ENCODE assay signal across 8 cellular contexts in genomic region chr11:101914737-101915426, GRCh38. TPM values are rescaled to one million over a fixed set of nuclear protein-coding genes. Genes with fewer than 3 reads are reported as not detected.
DNase-seq lines count a peak whose midpoint lies in the region; ATAC-seq and TF ChIP-seq lines count a peak whose summit lies in the region.

TSS of gene CEP126 (plus strand) at chr11:101915010. CDS start at chr11:101915285, 275 bp downstream.

- H3K4me3 Mint-ChIP-seq in WTC11 (peak within 1 kb of the TSS; percentile 93), immature natural killer cell (peak within 1 kb of the TSS; percentile 89 to 97 (median 94))

- ATAC-seq in HG03064 (IDR thresholded peaks at IDR 0.05; ENCODE audit: low read depth, unreplicated experiment) (peak; percentile 99), WTC11 (peak; percentile 93)

- POLR2A ChIA-PET in WTC11 (lab: Charles Lee) = interaction anchor here (0.6 to 0.9 kb wide), 2 partner anchors 194 to 698 kb away, joined by 3 to 4 read pairs; no protein-coding TSS in a partner anchor

- H3K27ac Mint-ChIP-seq in WTC11 (peak within 1 kb of the TSS; percentile 76), immature natural killer cell (peak within 1 kb of the TSS; percentile 91 to 98 (median 96))

- H3K36me3 Mint-ChIP-seq in WTC11 (no peaks in the 10 kb centered on the region), immature natural killer cell (no peaks in the 10 kb centered on the region)

- H3K27me3 Mint-ChIP-seq in WTC11 (ENCODE audit: low read depth) (no peaks in the 10 kb centered on the region; the same call in 1 of the 2 replicates), immature natural killer cell (ENCODE audit: low read depth in 3 of 3) (peaks cover 5 to 6% (median 6%) of the 10 kb centered on the region in 3 donors)

- H3K9me3 Mint-ChIP-seq in WTC11 = no peaks in the 10 kb centered on the region
- no peaks in the 10 kb centered on the region for H3K9me3 Mint-ChIP-seq in immature natural killer cell

- CTCF ChIA-PET in WTC11 (lab: Charles Lee) = interaction anchor here (0.7 to 1.6 kb wide), 13 partner anchors 15 to 698 kb away, joined by 3 to 16 read pairs (median 4); no protein-coding TSS in a partner anchor

- TF ChIP-seq CTCF in WTC11 (IDR thresholded peaks at IDR 0.05) (no peak), cardiac fibroblast (IDR thresholded peaks at IDR 0.05; ENCODE audit: low read depth, low read length) (peak; percentile 59)

- H3K4me3 ChIP-seq in cardiac fibroblast (replicated peaks in 1 of 2; ENCODE audit: low read depth in 2 of 2, low read length in 2 of 2) = peak within 1 kb of the TSS; percentile 77 to 81

- H3K4me1 Mint-ChIP-seq in WTC11 = peaks cover 36% of the 10 kb centered on the region
- peaks cover 48 to 55% of the 10 kb centered on the region in 2 donors for H3K4me1 Mint-ChIP-seq in immature natural killer cell

- DNase-seq in SIG-M5 treated with dmso at 0.1 percent for 504 hours (lab: John Stamatoyannopoulos, UW; ENCODE audit: unreplicated experiment) = peak; percentile 69
- no peak for DNase-seq in SIG-M5 (lab: John Stamatoyannopoulos, UW)
- peak; percentile 90 for DNase-seq in NCI-H2107 treated with DMSO at 0.1 percent for 48 hours (lab: John Stamatoyannopoulos, UW; ENCODE audit: unreplicated experiment)
- DNase-seq in WTC11 (ENCODE audit: low spot score) = peak; percentile 97
- peak; percentile 98 for DNase-seq in cardiac fibroblast (ENCODE audit: low read depth in 2 of 2)
- DNase-seq in immature natural killer cell = peak; percentile 94 to 95 (median 94)
- DNase-seq in smooth muscle cell of the brain vasculature (ENCODE audit: low read depth, low spot score) = peak; percentile 90

TF ChIP-seq in WTC11, 78 proteins besides CTCF, POLR2A, EP300 and RAD21 (continues in another document):
- TF ChIP-seq, protein P1, sequence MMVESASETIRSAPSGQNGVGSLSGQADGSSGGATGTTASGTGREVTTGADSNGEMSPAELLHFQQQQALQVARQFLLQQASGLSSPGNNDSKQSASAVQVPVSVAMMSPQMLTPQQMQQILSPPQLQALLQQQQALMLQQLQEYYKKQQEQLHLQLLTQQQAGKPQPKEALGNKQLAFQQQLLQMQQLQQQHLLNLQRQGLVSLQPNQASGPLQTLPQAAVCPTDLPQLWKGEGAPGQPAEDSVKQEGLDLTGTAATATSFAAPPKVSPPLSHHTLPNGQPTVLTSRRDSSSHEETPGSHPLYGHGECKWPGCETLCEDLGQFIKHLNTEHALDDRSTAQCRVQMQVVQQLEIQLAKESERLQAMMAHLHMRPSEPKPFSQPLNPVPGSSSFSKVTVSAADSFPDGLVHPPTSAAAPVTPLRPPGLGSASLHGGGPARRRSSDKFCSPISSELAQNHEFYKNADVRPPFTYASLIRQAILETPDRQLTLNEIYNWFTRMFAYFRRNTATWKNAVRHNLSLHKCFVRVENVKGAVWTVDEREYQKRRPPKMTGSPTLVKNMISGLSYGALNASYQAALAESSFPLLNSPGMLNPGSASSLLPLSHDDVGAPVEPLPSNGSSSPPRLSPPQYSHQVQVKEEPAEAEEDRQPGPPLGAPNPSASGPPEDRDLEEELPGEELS (CRISPR knock-in tag; IDR thresholded peaks at IDR 0.05) = peak; percentile 74
- TF ChIP-seq ZNF317 (CRISPR knock-in tag; IDR thresholded peaks at IDR 0.05; ENCODE audit: borderline replicate concordance, low read depth) = no peak
- peak; percentile 66; the same call in 1 of the 2 replicates for TF ChIP-seq SP1 (CRISPR knock-in tag; conservative IDR thresholded peaks at IDR 0.05)
- no peak; the same call in 1 of the 2 replicates for TF ChIP-seq MYBL2 (CRISPR knock-in tag; IDR thresholded peaks at IDR 0.05)
- TF ChIP-seq, protein P2, sequence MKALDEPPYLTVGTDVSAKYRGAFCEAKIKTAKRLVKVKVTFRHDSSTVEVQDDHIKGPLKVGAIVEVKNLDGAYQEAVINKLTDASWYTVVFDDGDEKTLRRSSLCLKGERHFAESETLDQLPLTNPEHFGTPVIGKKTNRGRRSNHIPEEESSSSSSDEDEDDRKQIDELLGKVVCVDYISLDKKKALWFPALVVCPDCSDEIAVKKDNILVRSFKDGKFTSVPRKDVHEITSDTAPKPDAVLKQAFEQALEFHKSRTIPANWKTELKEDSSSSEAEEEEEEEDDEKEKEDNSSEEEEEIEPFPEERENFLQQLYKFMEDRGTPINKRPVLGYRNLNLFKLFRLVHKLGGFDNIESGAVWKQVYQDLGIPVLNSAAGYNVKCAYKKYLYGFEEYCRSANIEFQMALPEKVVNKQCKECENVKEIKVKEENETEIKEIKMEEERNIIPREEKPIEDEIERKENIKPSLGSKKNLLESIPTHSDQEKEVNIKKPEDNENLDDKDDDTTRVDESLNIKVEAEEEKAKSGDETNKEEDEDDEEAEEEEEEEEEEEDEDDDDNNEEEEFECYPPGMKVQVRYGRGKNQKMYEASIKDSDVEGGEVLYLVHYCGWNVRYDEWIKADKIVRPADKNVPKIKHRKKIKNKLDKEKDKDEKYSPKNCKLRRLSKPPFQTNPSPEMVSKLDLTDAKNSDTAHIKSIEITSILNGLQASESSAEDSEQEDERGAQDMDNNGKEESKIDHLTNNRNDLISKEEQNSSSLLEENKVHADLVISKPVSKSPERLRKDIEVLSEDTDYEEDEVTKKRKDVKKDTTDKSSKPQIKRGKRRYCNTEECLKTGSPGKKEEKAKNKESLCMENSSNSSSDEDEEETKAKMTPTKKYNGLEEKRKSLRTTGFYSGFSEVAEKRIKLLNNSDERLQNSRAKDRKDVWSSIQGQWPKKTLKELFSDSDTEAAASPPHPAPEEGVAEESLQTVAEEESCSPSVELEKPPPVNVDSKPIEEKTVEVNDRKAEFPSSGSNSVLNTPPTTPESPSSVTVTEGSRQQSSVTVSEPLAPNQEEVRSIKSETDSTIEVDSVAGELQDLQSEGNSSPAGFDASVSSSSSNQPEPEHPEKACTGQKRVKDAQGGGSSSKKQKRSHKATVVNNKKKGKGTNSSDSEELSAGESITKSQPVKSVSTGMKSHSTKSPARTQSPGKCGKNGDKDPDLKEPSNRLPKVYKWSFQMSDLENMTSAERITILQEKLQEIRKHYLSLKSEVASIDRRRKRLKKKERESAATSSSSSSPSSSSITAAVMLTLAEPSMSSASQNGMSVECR (CRISPR knock-in tag; IDR thresholded peaks at IDR 0.05; ENCODE audit: borderline replicate concordance) = peak; percentile 81; the same call in 1 of the 2 replicates
- TF ChIP-seq FOXK1 (CRISPR knock-in tag; IDR thresholded peaks at IDR 0.05) = peak; percentile 95
- TF ChIP-seq TEAD1 (CRISPR knock-in tag; IDR thresholded peaks at IDR 0.05) = no peak
- peak; percentile 76 for TF ChIP-seq NFYB (CRISPR knock-in tag; conservative IDR thresholded peaks at IDR 0.05; ENCODE audit: low read depth)
- TF ChIP-seq CREM (CRISPR knock-in tag; IDR thresholded peaks at IDR 0.05) = peak; percentile 25; the same call in 1 of the 2 replicates
- TF ChIP-seq MAX (CRISPR knock-in tag; IDR thresholded peaks at IDR 0.05) = peak; percentile 83
- peak; percentile 68 for TF ChIP-seq GABPB1 (CRISPR knock-in tag; IDR thresholded peaks at IDR 0.05)
- TF ChIP-seq, protein P3, sequence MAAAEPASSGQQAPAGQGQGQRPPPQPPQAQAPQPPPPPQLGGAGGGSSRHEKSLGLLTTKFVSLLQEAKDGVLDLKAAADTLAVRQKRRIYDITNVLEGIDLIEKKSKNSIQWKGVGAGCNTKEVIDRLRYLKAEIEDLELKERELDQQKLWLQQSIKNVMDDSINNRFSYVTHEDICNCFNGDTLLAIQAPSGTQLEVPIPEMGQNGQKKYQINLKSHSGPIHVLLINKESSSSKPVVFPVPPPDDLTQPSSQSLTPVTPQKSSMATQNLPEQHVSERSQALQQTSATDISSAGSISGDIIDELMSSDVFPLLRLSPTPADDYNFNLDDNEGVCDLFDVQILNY (CRISPR knock-in tag; IDR thresholded peaks at IDR 0.05) = 0 out of 2 replicates have a peak, but pooled peaks have one; percentile 38
- TF ChIP-seq ETV6 (CRISPR knock-in tag; IDR thresholded peaks at IDR 0.05) = peak; percentile 90; the same call in 1 of the 2 replicates
- peak; percentile 78; the same call in 1 of the 2 replicates for TF ChIP-seq ZBTB21 (CRISPR knock-in tag; IDR thresholded peaks at IDR 0.05; ENCODE audit: borderline replicate concordance)
- TF ChIP-seq FOXP1 (CRISPR knock-in tag; IDR thresholded peaks at IDR 0.05; ENCODE audit: borderline replicate concordance) = peak; percentile 80; the same call in 1 of the 2 replicates
- TF ChIP-seq, protein P4, sequence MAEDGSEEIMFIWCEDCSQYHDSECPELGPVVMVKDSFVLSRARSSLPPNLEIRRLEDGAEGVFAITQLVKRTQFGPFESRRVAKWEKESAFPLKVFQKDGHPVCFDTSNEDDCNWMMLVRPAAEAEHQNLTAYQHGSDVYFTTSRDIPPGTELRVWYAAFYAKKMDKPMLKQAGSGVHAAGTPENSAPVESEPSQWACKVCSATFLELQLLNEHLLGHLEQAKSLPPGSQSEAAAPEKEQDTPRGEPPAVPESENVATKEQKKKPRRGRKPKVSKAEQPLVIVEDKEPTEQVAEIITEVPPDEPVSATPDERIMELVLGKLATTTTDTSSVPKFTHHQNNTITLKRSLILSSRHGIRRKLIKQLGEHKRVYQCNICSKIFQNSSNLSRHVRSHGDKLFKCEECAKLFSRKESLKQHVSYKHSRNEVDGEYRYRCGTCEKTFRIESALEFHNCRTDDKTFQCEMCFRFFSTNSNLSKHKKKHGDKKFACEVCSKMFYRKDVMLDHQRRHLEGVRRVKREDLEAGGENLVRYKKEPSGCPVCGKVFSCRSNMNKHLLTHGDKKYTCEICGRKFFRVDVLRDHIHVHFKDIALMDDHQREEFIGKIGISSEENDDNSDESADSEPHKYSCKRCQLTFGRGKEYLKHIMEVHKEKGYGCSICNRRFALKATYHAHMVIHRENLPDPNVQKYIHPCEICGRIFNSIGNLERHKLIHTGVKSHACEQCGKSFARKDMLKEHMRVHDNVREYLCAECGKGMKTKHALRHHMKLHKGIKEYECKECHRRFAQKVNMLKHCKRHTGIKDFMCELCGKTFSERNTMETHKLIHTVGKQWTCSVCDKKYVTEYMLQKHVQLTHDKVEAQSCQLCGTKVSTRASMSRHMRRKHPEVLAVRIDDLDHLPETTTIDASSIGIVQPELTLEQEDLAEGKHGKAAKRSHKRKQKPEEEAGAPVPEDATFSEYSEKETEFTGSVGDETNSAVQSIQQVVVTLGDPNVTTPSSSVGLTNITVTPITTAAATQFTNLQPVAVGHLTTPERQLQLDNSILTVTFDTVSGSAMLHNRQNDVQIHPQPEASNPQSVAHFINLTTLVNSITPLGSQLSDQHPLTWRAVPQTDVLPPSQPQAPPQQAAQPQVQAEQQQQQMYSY (CRISPR knock-in tag; IDR thresholded peaks at IDR 0.05) = peak; percentile 80
- peak; percentile 86; the same call in 1 of the 2 replicates for TF ChIP-seq CBFB (CRISPR knock-in tag; IDR thresholded peaks at IDR 0.05; ENCODE audit: low read depth)

RNA-seq across cellular contexts. Expression of gene CEP126, which starts in this region (rescaled TPM):
- total RNA-seq in WTC11 (2021) = 1.9 to 2.4 TPM (median 2.0 TPM) in 3 replicates
- 1 to 10 TPM in 1 of 3 donors, under 1 TPM in 2; 0.62 to 4.2 (median 0.75) TPM for polyA plus RNA-seq in immature natural killer cell
